Comparison of ENCODE assay signal across 8 cellular contexts in genomic region chr15:32536057-32536493, GRCh38. TPM values are rescaled to one million over a fixed set of nuclear protein-coding genes. Genes with fewer than 3 reads are reported as not detected.
DNase-seq lines count a peak whose midpoint lies in the region; ATAC-seq and TF ChIP-seq lines count a peak whose summit lies in the region.
"Not testable (repeated sequence)": the region's sequence is repeated elsewhere in the genome, so short reads cannot be mapped to it uniquely, and the experiment has no call there.

No MANE protein-coding gene starts in this region.

- H3K27me3 Mint-ChIP-seq in activated CD8-positive, alpha-beta T cell treated with anti-CD3 and anti-CD28 coated beads for 36 hours, result not testable (repeated sequence)

- TF ChIP-seq CTCF in activated CD8-positive, alpha-beta T cell treated with anti-CD3 and anti-CD28 coated beads for 36 hours (IDR thresholded peaks at IDR 0.05), result not testable (repeated sequence)

- intact Hi-C loops in activated CD8-positive, alpha-beta T cell treated with anti-CD3 and anti-CD28 coated beads for 36 hours (cut with micrococcal nuclease); left cardiac atrium (cut with DNase I): not testable (repeated sequence)

- CTCF ChIA-PET in activated CD8-positive, alpha-beta T cell treated with anti-CD3 and anti-CD28 coated beads for 36 hours (lab: Charles Lee), result not testable (repeated sequence)

- POLR2A ChIA-PET in activated CD8-positive, alpha-beta T cell treated with anti-CD3 and anti-CD28 coated beads for 36 hours (lab: Charles Lee), result not testable (repeated sequence)

- not testable (repeated sequence) for H3K27ac Mint-ChIP-seq in activated CD8-positive, alpha-beta T cell treated with anti-CD3 and anti-CD28 coated beads for 36 hours

- ATAC-seq in GM18519 (IDR thresholded peaks at IDR 0.05; ENCODE audit: low FRiP score, unreplicated experiment) (peak; percentile 20), GM19452 (IDR thresholded peaks at IDR 0.05; ENCODE audit: unreplicated experiment) (peak; percentile 42), GM21786 (IDR thresholded peaks at IDR 0.05; ENCODE audit: unreplicated experiment) (peak; percentile 21), HG02938 (IDR thresholded peaks at IDR 0.05; ENCODE audit: unreplicated experiment) (peak; percentile 25), HG03342 (IDR thresholded peaks at IDR 0.05; ENCODE audit: unreplicated experiment) (peak; percentile 41), left cardiac atrium (peak; percentile 49 to 67)
- peak; percentile 29 for ATAC-seq in activated CD8-positive, alpha-beta T cell treated with anti-CD3 and anti-CD28 coated beads for 36 hours
- ATAC-seq in stimulated activated naive CD8-positive, alpha-beta T cell treated with anti-CD3 and anti-CD28 coated beads, Interleukin-15, Interleukin-2, amounts not matched to agents 100 U/mL and 50 U/mL, for 24 hours, result peak; percentile 17

- not testable (repeated sequence) for H3K9me3 Mint-ChIP-seq in activated CD8-positive, alpha-beta T cell treated with anti-CD3 and anti-CD28 coated beads for 36 hours

- H3K36me3 Mint-ChIP-seq in activated CD8-positive, alpha-beta T cell treated with anti-CD3 and anti-CD28 coated beads for 36 hours (ENCODE audit: low read depth), result not testable (repeated sequence)

- H3K4me1 Mint-ChIP-seq in activated CD8-positive, alpha-beta T cell treated with anti-CD3 and anti-CD28 coated beads for 36 hours (ENCODE audit: low read depth), result not testable (repeated sequence)

- DNase-seq in activated CD8-positive, alpha-beta T cell treated with anti-CD3 and anti-CD28 coated beads for 36 hours; left cardiac atrium; stimulated activated naive CD8-positive, alpha-beta T cell treated with anti-CD3 and anti-CD28 coated beads, Interleukin-15, Interleukin-2, amounts not matched to agents 100 U/mL and 50 U/mL, for 24 hours: not testable (repeated sequence)

- not testable (repeated sequence) for H3K4me3 Mint-ChIP-seq in activated CD8-positive, alpha-beta T cell treated with anti-CD3 and anti-CD28 coated beads for 36 hours

RNA-seq across cellular contexts. Expression of gene GOLGA8N, which starts 57.2 kb away (rescaled TPM):
- 1 to 10 TPM; 4.9 to 7.4 TPM for total RNA-seq in activated CD8-positive, alpha-beta T cell treated with anti-CD3 and anti-CD28 coated beads for 36 hours
- total RNA-seq in left cardiac atrium, result 1 to 10 TPM; 8.8 to 9.2 TPM
